18 cellular contexts compared by ENCODE assay signal in the genomic region with DNA sequence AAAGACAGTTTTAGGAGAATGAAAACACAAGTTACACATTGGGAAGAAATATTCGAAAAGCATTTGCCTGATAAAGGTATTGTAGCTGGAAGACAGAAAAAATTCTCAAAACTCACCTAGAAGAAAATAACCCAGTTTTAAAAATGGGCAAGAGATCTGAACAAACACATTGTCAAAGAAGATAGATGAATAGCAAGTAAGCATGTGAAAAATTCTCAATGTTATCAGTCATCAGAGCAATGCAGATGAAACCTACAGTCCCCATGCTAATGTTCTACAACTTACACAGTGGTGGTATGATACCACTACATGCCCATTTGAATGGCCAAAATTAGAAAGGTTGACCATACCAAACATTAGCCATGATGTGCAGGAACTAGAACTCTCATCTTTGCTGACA. TPM values are rescaled to one million over a fixed set of nuclear protein-coding genes. Genes with fewer than 3 reads are reported as not detected.
DNase-seq lines count a peak whose midpoint lies in the region; ATAC-seq and TF ChIP-seq lines count a peak whose summit lies in the region.
"Had no signal": no experiment of that assay in that cellular context is flagged by ENCODE, and none has a peak within 500 bp of the region (broad histone marks: within the 10 kb centered on the region; RNA-seq: fewer than 3 reads in every experiment).

No MANE protein-coding gene starts in this region.

- peaks cover 97% of the 10 kb centered on the region for H3K36me3 ChIP-seq in BLaER1
- no peaks in the 10 kb centered on the region for H3K36me3 ChIP-seq in PC-3 (ENCODE audit: low read depth, low read length)
- H3K36me3 ChIP-seq in PC-9 (ENCODE audit: low read depth), result peaks cover 27% of the 10 kb centered on the region

- H3K9me2 ChIP-seq in PC-3 (replicated peaks; ENCODE audit: low read length), result no peaks in the 10 kb centered on the region
- no peaks in the 10 kb centered on the region for H3K9me2 ChIP-seq in PC-9 (ENCODE audit: insufficient read depth)

- BruUV-seq in PC-3 (replicated peaks; lab: Mats Ljungman, UMichigan) (no TSS peak), PC-9 (replicated peaks; lab: Mats Ljungman, UMichigan) (no TSS peak)

- no peak for TF ChIP-seq CTCF in PC-3 (conservative IDR thresholded peaks at IDR 0.05; ENCODE audit: low read depth, low read length)
- TF ChIP-seq CTCF in endothelial cell (IDR thresholded peaks at IDR 0.05; ENCODE audit: unreplicated experiment), result no peak
- no peak for TF ChIP-seq CTCF in PC-9 (conservative IDR thresholded peaks at IDR 0.05)

- H3F3A ChIP-seq in PC-3 (ENCODE audit: low read length, unreplicated experiment) (no peaks in the 10 kb centered on the region), PC-9 (ENCODE audit: insufficient read depth, low read depth) (no peaks in the 10 kb centered on the region)

- H2AFZ ChIP-seq in PC-3 (ENCODE audit: low read length) (no peak overlapping the region), PC-9 (no peak overlapping the region)
- H2AFZ ChIP-seq: GM23338 had no signal

- H3K4me1 ChIP-seq in BLaER1 (no peaks in the 10 kb centered on the region), PC-3 (ENCODE audit: insufficient read depth, low read length) (peaks cover 24% of the 10 kb centered on the region), PC-9 (replicated peaks; ENCODE audit: insufficient read depth) (no peaks in the 10 kb centered on the region)

- peak overlapping the region; percentile 31 for H3K4me3 Mint-ChIP-seq in endothelial cell (ENCODE audit: unreplicated experiment)
- H3K4me3 Mint-ChIP-seq: B cell; CD14-positive monocyte; CD4-positive, alpha-beta T cell; CD8-positive, alpha-beta memory T cell; GM23338; H9 had no signal

- no peak for ATAC-seq in PC-3
- ATAC-seq in GM21786 (IDR thresholded peaks at IDR 0.05; ENCODE audit: unreplicated experiment), result no peak
- ATAC-seq: GM23338, HCT116 had no signal

- H3K9ac ChIP-seq in BLaER1, result no peak overlapping the region
- no peak overlapping the region for H3K9ac ChIP-seq in PC-3 (ENCODE audit: low read length)
- H3K9ac ChIP-seq: BLaER1 treated with 17β-estradiol and CSF1 and Interleukin-3, amounts not matched to agents 10 nM and 100 nM had no signal

- H3K27me3 ChIP-seq in BLaER1, result no peaks in the 10 kb centered on the region
- H3K27me3 ChIP-seq in PC-3 (ENCODE audit: low read length), result no peaks in the 10 kb centered on the region
- H3K27me3 ChIP-seq in PC-9 (ENCODE audit: insufficient read depth, low read depth), result no peaks in the 10 kb centered on the region
- H3K27me3 ChIP-seq: BLaER1 treated with 17β-estradiol and CSF1 and Interleukin-3, amounts not matched to agents 10 nM and 100 nM had no signal

- peaks cover 27% of the 10 kb centered on the region for H3K9me3 Mint-ChIP-seq in endothelial cell (ENCODE audit: unreplicated experiment)

- no peaks in the 10 kb centered on the region for H3K4me1 Mint-ChIP-seq in endothelial cell (ENCODE audit: unreplicated experiment)
- H3K4me1 Mint-ChIP-seq: B cell; CD8-positive, alpha-beta memory T cell; GM23338 had no signal

- H3K36me3 Mint-ChIP-seq in endothelial cell (ENCODE audit: low read depth, unreplicated experiment), result peaks cover 60% of the 10 kb centered on the region

- H4K20me1 ChIP-seq in BLaER1, result no peaks in the 10 kb centered on the region
- H4K20me1 ChIP-seq in PC-3 (ENCODE audit: low read length), result no peaks in the 10 kb centered on the region
- H4K20me1 ChIP-seq in PC-9 (ENCODE audit: insufficient read depth), result no peaks in the 10 kb centered on the region

- no peak overlapping the region for H3K27ac ChIP-seq in BLaER1
- peak overlapping the region; percentile 58; the same call in 1 of the 2 replicates for H3K27ac ChIP-seq in PC-3 (ENCODE audit: low read length)
- H3K27ac ChIP-seq in PC-9, result no peak overlapping the region
- H3K27ac ChIP-seq: 22Rv1; BLaER1 treated with 17β-estradiol and CSF1 and Interleukin-3, amounts not matched to agents 10 nM and 100 nM had no signal

- H3K4me2 ChIP-seq in BLaER1 (no peak overlapping the region), PC-3 (ENCODE audit: low read length) (no peak overlapping the region), PC-9 (no peak overlapping the region)
- H3K4me2 ChIP-seq: BLaER1 treated with 17β-estradiol and CSF1 and Interleukin-3, amounts not matched to agents 10 nM and 100 nM; GM23338 had no signal

- intact Hi-C loops in PC-3 (cut with micrococcal nuclease) (no loop called here), PC-9 (cut with micrococcal nuclease; ENCODE audit: unreplicated experiment) (no loop called here)

- CTCF ChIA-PET in PC-3 (lab: Charles Lee), result no interaction called here
- CTCF ChIA-PET in PC-9 (lab: Charles Lee), result no interaction called here

- no peaks in the 10 kb centered on the region for H3K27me3 Mint-ChIP-seq in endothelial cell (ENCODE audit: unreplicated experiment)
- H3K27me3 Mint-ChIP-seq: B cell; CD4-positive, alpha-beta T cell; CD8-positive, alpha-beta memory T cell had no signal

- no peak for DNase-seq in PC-3
- no peak for DNase-seq in endothelial cell (ENCODE audit: low spot score)
- no peak for DNase-seq in OCI-M2 (lab: John Stamatoyannopoulos, UW; ENCODE audit: unreplicated experiment)
- DNase-seq in PC-9, result no peak
- DNase-seq: CD4-positive, alpha-beta T cell; CD8-positive, alpha-beta memory T cell; DMS 273 treated with DMSO at 0.1 percent for 48 hours; DMS79 treated with DMSO at 0.1 percent for 48 hours; GF-D8; H9 had no signal

- H3K4me3 ChIP-seq in BLaER1 (0 out of 2 replicates have a peak overlapping the region, but pooled peaks have one; percentile 29), PC-3 (ENCODE audit: low read length) (no peak overlapping the region), PC-9 (no peak overlapping the region)
- H3K4me3 ChIP-seq: GM23338 had no signal

- H3K79me2 ChIP-seq in PC-3 (ENCODE audit: low read length) (no peaks in the 10 kb centered on the region), PC-9 (ENCODE audit: low read depth) (no peaks in the 10 kb centered on the region)

- H3K9me3 ChIP-seq in BLaER1 (peaks cover 82% of the 10 kb centered on the region), PC-3 (ENCODE audit: low read length) (no peaks in the 10 kb centered on the region), PC-9 (ENCODE audit: insufficient read depth, low read depth) (peaks cover 32% of the 10 kb centered on the region)

- no peak overlapping the region for H3K27ac Mint-ChIP-seq in endothelial cell (ENCODE audit: unreplicated experiment)
- H3K27ac Mint-ChIP-seq: B cell; CD14-positive monocyte; CD4-positive, alpha-beta T cell; GM23338; H9 had no signal

- POLR2A ChIA-PET in PC-3 (lab: Charles Lee; ENCODE audit: unreplicated experiment) (no interaction called here), PC-9 (lab: Charles Lee; ENCODE audit: unreplicated experiment) (no interaction called here)

RNA-seq across cellular contexts. Expression of gene PPARA, which starts 29.4 kb away (rescaled TPM):
- total RNA-seq in PC-3 (2014; rRNA removed), result 6.0 and 7.7 TPM in 2 replicates
- total RNA-seq in endothelial cell (ENCODE audit: unreplicated experiment), result 12.6 TPM
- 43.9 and 48.7 TPM in 2 replicates for total RNA-seq in PC-9 (2021)
